ENCODE assay signal across 16 cellular contexts in the genomic region with DNA sequence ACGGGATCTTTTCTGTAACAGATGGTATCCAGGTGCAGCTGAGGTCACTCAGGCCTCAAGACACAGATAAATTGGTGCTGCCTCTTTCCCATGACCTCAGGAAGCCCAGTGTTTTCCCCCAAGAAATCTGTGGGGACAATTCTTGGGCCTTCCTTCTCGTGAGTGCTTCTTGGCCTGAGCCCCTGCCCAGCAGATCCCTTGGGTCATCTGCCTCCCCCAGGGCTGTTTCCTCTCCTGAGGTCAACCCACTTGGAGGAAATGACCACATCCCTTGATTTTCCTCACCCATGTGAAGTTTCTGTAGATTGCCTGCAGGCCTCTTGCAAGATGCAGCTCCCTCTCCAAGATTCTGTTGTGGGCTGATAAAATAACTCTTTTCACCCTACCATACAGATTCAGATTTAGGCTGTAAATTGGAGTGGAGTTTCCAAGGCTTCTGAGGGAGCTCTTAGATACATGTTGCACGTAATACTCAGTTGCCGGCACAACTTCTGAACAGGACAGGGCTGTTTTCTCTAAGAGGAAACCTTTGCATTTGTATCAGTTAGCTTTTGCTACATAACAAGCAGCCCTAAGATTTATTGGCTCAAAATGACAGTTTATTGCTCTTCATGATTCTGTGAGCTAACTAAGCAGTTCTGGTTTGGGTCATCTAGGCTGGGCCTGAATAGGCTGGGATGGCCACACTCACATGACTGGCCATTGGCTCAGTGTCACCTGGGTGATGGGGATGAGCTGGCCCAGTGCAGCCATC. TPM values are rescaled to one million over a fixed set of nuclear protein-coding genes. Genes with fewer than 3 reads are reported as not detected.
A peak's percentile ranks its signal among the peaks of the same experiment; 100 is the strongest.
DNase-seq lines count a peak whose midpoint lies in the region; ATAC-seq, FAIRE-seq and TF ChIP-seq lines count a peak whose summit lies in the region.
"Had no signal": no experiment of that assay in that cellular context is flagged by ENCODE, and none has a peak within 500 bp of the region (broad histone marks: within the 10 kb centered on the region; RNA-seq: fewer than 3 reads in every experiment).

No MANE protein-coding gene starts in this region.

- FAIRE-seq in K562 (lab: Jason Lieb, UNC) (no peak), kidney (lab: Jason Lieb, UNC) (no peak)
- FAIRE-seq: GM12892, H1 had no signal

- H3K4me1 ChIP-seq in K562 (replicated peaks in 1 of 2; ENCODE audit: control insufficient read depth in 2 of 2, insufficient read depth in 2 of 2, low read length in 2 of 2) = peaks cover 0 to 17% of the 10 kb centered on the region in 2 experiments; a peak in 1 of 5 replicates
- no peaks in the 10 kb centered on the region for H3K4me1 ChIP-seq in kidney (ENCODE audit: control insufficient read depth in 1 of 2, insufficient read depth in 1 of 2, low read depth in 1 of 2, low read length in 2 of 2)

- ATAC-seq in K562 (no peak), GM21423 (IDR thresholded peaks at IDR 0.05; ENCODE audit: unreplicated experiment) (no peak)

- in situ Hi-C loops in K562 (cut with MboI) = no loop called here

- TF ChIP-seq EP300 in K562 (IDR thresholded peaks at IDR 0.05; ENCODE audit: low read length) = no peak

- CTCF ChIA-PET in AG04450 (lab: Charles Lee) = interaction anchor here (1.0 to 3.0 kb wide), 4 partner anchors 17 to 136 kb away, joined by 5 to 9 read pairs (median 6); no protein-coding TSS in a partner anchor
- CTCF ChIA-PET in K562 (lab: Yijun Ruan, JAX; ENCODE audit: low intra/inter-chr PET ratio) = no interaction called here

- TF ChIP-seq POLR2A in K562 (conservative IDR thresholded peaks at IDR 0.05) = no peak

- H3K4me3 ChIP-seq in AG04450 (ENCODE audit: low read depth, low read length) (no peak overlapping the region), K562 (no peak overlapping the region), kidney (ENCODE audit: low read length in 2 of 2) (no peak overlapping the region)
- H3K4me3 ChIP-seq: esophagus muscularis mucosa, stomach had no signal

- H3K9ac ChIP-seq in K562 (ENCODE audit: insufficient read depth in 1 of 2, low read depth in 2 of 2, low read length in 2 of 2) (no peak overlapping the region), kidney (ENCODE audit: low read length in 2 of 2) (no peak overlapping the region)

- H3K27me3 ChIP-seq in AG04450 (ENCODE audit: control insufficient read depth, insufficient read depth, low read length) (peaks cover 20% of the 10 kb centered on the region), K562 (ENCODE audit: control insufficient read depth in 2 of 2, insufficient read depth in 2 of 2, low read length in 2 of 2) (peaks cover 0 to 39% of the 10 kb centered on the region in 2 experiments; a peak in 2 of 5 replicates)

- H3K4me2 ChIP-seq in K562 (ENCODE audit: insufficient read depth, low read length) = no peak overlapping the region

- TF ChIP-seq CTCF in AG04450 (IDR thresholded peaks at IDR 0.05; ENCODE audit: low read depth, low read length) = no peak
- no peak for TF ChIP-seq CTCF in K562 (IDR thresholded peaks at IDR 0.05 in 2 of 3, conservative IDR thresholded peaks at IDR 0.05 in 1 of 3; ENCODE audit: insufficient read depth in 2 of 3, low read depth in 1 of 3, low read length in 3 of 3)
- TF ChIP-seq CTCF in kidney (IDR thresholded peaks at IDR 0.05; ENCODE audit: borderline replicate concordance, extremely low read depth, insufficient read depth) = no peak

- POLR2A ChIA-PET in AG04450 (lab: Yijun Ruan, JAX) = interaction anchor here (0.6 to 1.0 kb wide), 2 partner anchors 18 to 46 kb away, joined by 3 to 7 read pairs; no protein-coding TSS in a partner anchor
- POLR2A ChIA-PET in K562 (lab: Yijun Ruan, JAX) = interaction anchor here (0.6 kb wide), 1 partner anchor 797 kb away, joined by 3 read pairs; no protein-coding TSS in a partner anchor

- no peaks in the 10 kb centered on the region for H3K9me1 ChIP-seq in K562 (ENCODE audit: control insufficient read depth, insufficient read depth, low read length)

- TF ChIP-seq RAD21 in K562 (CRISPR knock-in tag; conservative IDR thresholded peaks at IDR 0.05 in 1 of 2, IDR thresholded peaks at IDR 0.05 in 1 of 2) = no peak

- DNase-seq in AG04450 (ENCODE audit: low read depth, low spot score) (no peak), GF-D8 (lab: John Stamatoyannopoulos, UW) (peak; percentile 16), K562 (ENCODE audit: extremely low read depth in 1 of 4, low spot score in 3 of 4) (no peak), kidney (peak; percentile 46), islet precursor cell (no peak), NCI-H774 (lab: John Stamatoyannopoulos, UW) (no peak)
- no peak for DNase-seq in stimulated activated CD4-positive, alpha-beta T cell treated with anti-CD3 and anti-CD28 coated beads, Interleukin-15, amount 100 ng/mL, for 24 hours
- DNase-seq: activated CD4-positive, alpha-beta T cell treated with anti-CD3 and anti-CD28 coated beads for 48 hours; DMS79; MM.1S; stomach had no signal

- no peaks in the 10 kb centered on the region for H4K20me1 ChIP-seq in K562 (replicated peaks; ENCODE audit: control insufficient read depth, insufficient read depth, low read length)

- WGBS in K562 (ENCODE audit: insufficient coverage, low coverage, missing lambda C conversion rate) = 11% methylated on average over 4 of the region's 4 CpGs

- H3K9me3 ChIP-seq in AG04450 (ENCODE audit: control insufficient read depth, insufficient read depth, low read length) = peaks cover 38% of the 10 kb centered on the region
- no peaks in the 10 kb centered on the region for H3K9me3 ChIP-seq in K562 (replicated peaks; ENCODE audit: control insufficient read depth, insufficient read depth, low read depth, low read length)
- H3K9me3 ChIP-seq in kidney (ENCODE audit: control insufficient read depth in 1 of 2, low read length in 2 of 2) = peaks cover 5 to 6% of the 10 kb centered on the region in 2 donors

- H3K27ac ChIP-seq in AG04450 (ENCODE audit: low read depth, low read length) (peak overlapping the region; percentile 54), K562 (ENCODE audit: extremely low read depth, low read depth, low read length) (no peak overlapping the region), kidney (ENCODE audit: low read depth in 2 of 2, low read length in 2 of 2) (no peak overlapping the region)

- no peak overlapping the region for H2AFZ ChIP-seq in K562 (ENCODE audit: low read depth, low read length)

- H3K36me3 ChIP-seq in K562 (ENCODE audit: control insufficient read depth, insufficient read depth, low read length) (no peaks in the 10 kb centered on the region), kidney (ENCODE audit: control insufficient read depth in 1 of 2, insufficient read depth in 2 of 2, low read length in 2 of 2) (no peaks in the 10 kb centered on the region)
- H3K36me3 ChIP-seq: esophagus muscularis mucosa, stomach had no signal

- no TSS peak for BruUV-seq in K562 (replicated peaks; lab: Mats Ljungman, UMichigan)

- intact Hi-C loops in K562 (cut with micrococcal nuclease) (no loop called here), kidney (cut with DNase I) (no loop called here)

- H3K79me2 ChIP-seq in K562 (ENCODE audit: control insufficient read depth, insufficient read depth, low read length) = no peaks in the 10 kb centered on the region

TF ChIP-seq in K562, 482 proteins besides CTCF, POLR2A, EP300 and RAD21 (continues in another document):
- TF ChIP-seq LCOR (CRISPR knock-in tag; IDR thresholded peaks at IDR 0.05) = no peak

RNA-seq across cellular contexts. Expression of gene ZAP70, which starts 13.1 kb away (rescaled TPM):
- 0.06 TPM in 1 of 2 replicates, not detected in the other for polyA plus RNA-seq in AG04450 (2011; rRNA removed)
- polyA minus RNA-seq in AG04450 (2011; rRNA and poly(A)+ RNA removed) = not detected in 2 replicates
- total RNA-seq in K562 (2011; cell fraction: chromatin; rRNA removed; ENCODE audit: low replicate concordance) = 0.58 and 3.1 TPM in 2 replicates
- 1.8 and 2.0 TPM in 2 replicates for total RNA-seq in K562 (2011; cell fraction: nucleolus; rRNA removed)
- total RNA-seq in K562 (2011; cell fraction: nucleoplasm; rRNA removed) = 0.81 and 1.7 TPM in 2 replicates
- total RNA-seq in K562 (2014; rRNA removed) = 0.41 and 0.49 TPM in 2 replicates
- total RNA-seq in K562 (2014; rRNA removed; fragmentation: Illumina TruSeq; extraction: Trizol) = 0.07 TPM in 1 of 2 replicates, not detected in the other
- total RNA-seq in K562 (2015; rRNA removed; fragmentation: Illumina TruSeq; extraction: Trizol) = 0.18 and 0.19 TPM in 2 replicates
- total RNA-seq in K562 (2021) = 0.80 and 0.98 TPM in 2 replicates
- 0.35 and 0.39 TPM in 2 replicates for polyA plus RNA-seq in K562 (2011; rRNA removed)
- 0.18 and 0.63 TPM in 2 replicates for polyA plus RNA-seq in K562 (2011; cell fraction: cytosol; rRNA removed)
- 2.9 and 5.1 TPM in 2 replicates for polyA plus RNA-seq in K562 (2011; cell fraction: nucleus; rRNA removed)
- 0.76 and 3.9 TPM in 2 replicates for polyA plus RNA-seq in K562 (2012)
- 0.21 and 0.22 TPM in 2 replicates for polyA plus RNA-seq in K562 (2014; fragmentation: Illumina TruSeq; extraction: Trizol)
- polyA plus RNA-seq in K562 (2014; fragmentation: Nextera tagmentation; extraction: Ambion mirVana) = under 1 TPM in 1 of 2 experiments, not detected in 1; 0.06 TPM
- polyA plus RNA-seq in K562 (2014; rRNA removed) = 0.20 and 0.76 TPM in 2 replicates
- polyA minus RNA-seq in K562 (2011; rRNA and poly(A)+ RNA removed) = 0.15 and 0.46 TPM in 2 replicates
- polyA minus RNA-seq in K562 (2011; cell fraction: cytosol; rRNA and poly(A)+ RNA removed) = not detected in 2 replicates
- 0.81 TPM in 1 of 2 replicates, not detected in the other for polyA minus RNA-seq in K562 (2011; cell fraction: nucleus; rRNA and poly(A)+ RNA removed)
- 15.0 TPM for total RNA-seq in kidney
- polyA plus RNA-seq in kidney (ENCODE audit: insufficient read depth, low read depth, low replicate concordance) = 0.37 TPM
- total RNA-seq: H1, renal cortical epithelial cell had no signal

RNA-seq across cellular contexts. Expression of gene C2orf92, which starts 57.0 kb away (rescaled TPM):
- polyA plus RNA-seq in AG04450 (2011; rRNA removed) (1.3 and 1.5 TPM in 2 replicates), K562 (2011; rRNA removed) (6.1 and 7.1 TPM in 2 replicates), K562 (2014; fragmentation: Illumina TruSeq; extraction: Trizol) (3.4 and 4.0 TPM in 2 replicates), K562 (2014; fragmentation: Nextera tagmentation; extraction: Ambion mirVana) (1 to 10 TPM in 1 of 2 experiments, under 1 TPM in 1; 0.65 to 1.2 TPM), K562 (2014; rRNA removed) (4.2 and 6.0 TPM in 2 replicates), kidney (ENCODE audit: insufficient read depth, low read depth, low replicate concordance) (3.3 TPM)
- polyA minus RNA-seq in AG04450 (2011; rRNA and poly(A)+ RNA removed) = 1.6 TPM in 2 replicates
- total RNA-seq in K562 (2011; cell fraction: chromatin; rRNA removed; ENCODE audit: low replicate concordance) = 36.2 and 42.2 TPM in 2 replicates
- total RNA-seq in K562 (2011; cell fraction: nucleolus; rRNA removed) = 17.0 and 25.8 TPM in 2 replicates
- 19.2 and 23.9 TPM in 2 replicates for total RNA-seq in K562 (2011; cell fraction: nucleoplasm; rRNA removed)
- total RNA-seq in K562 (2014; rRNA removed) (2.2 TPM in 2 replicates), K562 (2014; rRNA removed; fragmentation: Illumina TruSeq; extraction: Trizol) (3.6 and 5.0 TPM in 2 replicates), K562 (2015; rRNA removed; fragmentation: Illumina TruSeq; extraction: Trizol) (6.7 and 6.8 TPM in 2 replicates), K562 (2021) (4.0 and 4.5 TPM in 2 replicates), kidney (7.3 TPM)
- 1.4 and 2.2 TPM in 2 replicates for polyA plus RNA-seq in K562 (2011; cell fraction: cytosol; rRNA removed)
- 22.7 and 23.4 TPM in 2 replicates for polyA plus RNA-seq in K562 (2011; cell fraction: nucleus; rRNA removed)
- polyA plus RNA-seq in K562 (2012) = 5.3 and 10.9 TPM in 2 replicates
- 11.2 and 14.2 TPM in 2 replicates for polyA minus RNA-seq in K562 (2011; rRNA and poly(A)+ RNA removed)
- 1.4 and 2.4 TPM in 2 replicates for polyA minus RNA-seq in K562 (2011; cell fraction: cytosol; rRNA and poly(A)+ RNA removed)
- 9.6 and 20.2 TPM in 2 replicates for polyA minus RNA-seq in K562 (2011; cell fraction: nucleus; rRNA and poly(A)+ RNA removed)

Comparison
In these comparisons a context has a peak if more than half of its experiments do, and no peak if none do; other contexts are left out.
1. DNase-seq: peak in GF-D8 (single experiment) and kidney (single experiment); none in AG04450 (single experiment), K562 (0 of 4), islet precursor cell (single experiment), NCI-H774 (single experiment) and stimulated activated CD4-positive, alpha-beta T cell treated with anti-CD3 and anti-CD28 coated beads, Interleukin-15, amount 100 ng/mL, for 24 hours (single experiment).